ENCODE assay signal across 29 cellular contexts in genomic region chrX:155434906-155435743, GRCh38. TPM values are rescaled to one million over a fixed set of nuclear protein-coding genes. Genes with fewer than 3 reads are reported as not detected.
DNase-seq lines count a peak whose midpoint lies in the region; ATAC-seq and TF ChIP-seq lines count a peak whose summit lies in the region.
"Had no signal": no experiment of that assay in that cellular context is flagged by ENCODE, and none has a peak within 500 bp of the region (broad histone marks: within the 10 kb centered on the region; RNA-seq: fewer than 3 reads in every experiment).

No MANE protein-coding gene starts in this region.

- DNase-seq in CMK (ENCODE audit: low read depth) (peak; percentile 7), OCI-M1 (lab: John Stamatoyannopoulos, UW) (peak; percentile 82), fibroblast of mammary gland (ENCODE audit: low read depth) (peak; percentile 31), right lobe of liver (peak in 1 of 3 donors; percentile 22), NCI-H524 treated with DMSO at 0.1 percent for 48 hours (lab: John Stamatoyannopoulos, UW) (no peak), COR-L47 (lab: John Stamatoyannopoulos, UW) (no peak), DMS79 (lab: John Stamatoyannopoulos, UW) (no peak), mucosa of gallbladder (ENCODE audit: low spot score) (no peak)
- DNase-seq: ACHN; activated CD4-positive, alpha-beta T cell treated with anti-CD3 and anti-CD28 coated beads, Interleukin-2, amount 10 ng/mL, durations not matched to agents 7 days and 5 days; activated naive CD8-positive, alpha-beta T cell treated with anti-CD3 and anti-CD28 coated beads, Interleukin-2, amount 10 ng/mL, durations not matched to agents 7 days and 5 days; effector CD8-positive, alpha-beta T cell; GDM1; glutamatergic neuron; KG1; natural killer cell; NCI-H1048; NCI-H1930; NCI-H748 treated with DMSO at 0.1 percent for 48 hours; SHP77 treated with DMSO at 0.1 percent for 48 hours; sigmoid colon; stimulated activated CD4-positive, alpha-beta T cell treated with anti-CD3 and anti-CD28 coated beads, Interleukin-15, amount 100 ng/mL, for 24 hours; stimulated activated CD8-positive, alpha-beta memory T cell treated with anti-CD3 and anti-CD28 coated beads, Interleukin-4, amount 100 ng/mL, for 48 hours; T-cell had no signal

- no peaks in the 10 kb centered on the region for H3K36me3 ChIP-seq in right lobe of liver
- H3K36me3 ChIP-seq: sigmoid colon had no signal

- H3K27ac ChIP-seq in right lobe of liver, result no peak overlapping the region
- H3K27ac ChIP-seq: C4-2B, sigmoid colon had no signal

- TF ChIP-seq POLR2A in right lobe of liver (IDR thresholded peaks at IDR 0.05), result no peak

- H3K4me3 ChIP-seq in fibroblast of mammary gland (ENCODE audit: control insufficient read depth, low read depth, low read length) (no peak overlapping the region), right lobe of liver (no peak overlapping the region)
- H3K4me3 ChIP-seq: sigmoid colon had no signal

- no peaks in the 10 kb centered on the region for H3K27me3 ChIP-seq in right lobe of liver
- H3K27me3 ChIP-seq: sigmoid colon had no signal

- 30% methylated on average over 8 of the region's 9 CpGs for WGBS in right lobe of liver (ENCODE audit: insufficient coverage, low coverage, low lambda C conversion rate, missing lambda C conversion rate)

- intact Hi-C loops in right lobe of liver (cut with DNase I), result no loop called here

- no peaks in the 10 kb centered on the region for H3K4me1 ChIP-seq in right lobe of liver
- H3K4me1 ChIP-seq: sigmoid colon had no signal

- TF ChIP-seq CTCF in fibroblast of mammary gland (conservative IDR thresholded peaks at IDR 0.05; ENCODE audit: control insufficient read depth, insufficient read depth, low read depth, low read length) (no peak), right lobe of liver (IDR thresholded peaks at IDR 0.05) (no peak)

- ATAC-seq in right lobe of liver, result peak; percentile 44 to 79 (median 64)
- ATAC-seq: activated T-helper 17 cell treated with anti-CD3 and anti-CD28 coated beads, Interleukin-2, amount 50 U/mL, for 72 hours; natural killer cell; T-cell had no signal

- no peaks in the 10 kb centered on the region for H3K9me3 ChIP-seq in right lobe of liver
- H3K9me3 ChIP-seq: sigmoid colon had no signal

RNA-seq across cellular contexts. Expression of gene F8A3, which starts 23.3 kb away (rescaled TPM):
- total RNA-seq in right lobe of liver (10 to 100 TPM in 3 of 6 experiments, 1 to 10 TPM in 2, not detected in 1; 6.4 to 25.5 (median 14.1) TPM), mucosa of gallbladder (11.1 TPM)

RNA-seq across cellular contexts. Expression of gene F8A2, which starts 53.2 kb away (rescaled TPM):
- total RNA-seq in right lobe of liver (not detected), mucosa of gallbladder (not detected)
- total RNA-seq: activated CD4-positive, alpha-beta T cell treated with anti-CD3 and anti-CD28 coated beads, Interleukin-2, amount 10 ng/mL, durations not matched to agents 7 days and 5 days; activated naive CD8-positive, alpha-beta T cell treated with anti-CD3 and anti-CD28 coated beads, Interleukin-2, amount 10 ng/mL, durations not matched to agents 7 days and 5 days; activated T-helper 17 cell treated with anti-CD3 and anti-CD28 coated beads, Interleukin-2, amount 50 U/mL, for 72 hours; chondrocyte; natural killer cell; osteocyte; T-cell; ureter had no signal

Comparison
In these comparisons a context has a peak if more than half of its experiments do, and no peak if none do; other contexts are left out.
1. DNase-seq: peak in CMK (single experiment), OCI-M1 (single experiment) and fibroblast of mammary gland (single experiment); none in NCI-H524 treated with DMSO at 0.1 percent for 48 hours (single experiment), COR-L47 (single experiment), DMS79 (single experiment) and mucosa of gallbladder (single experiment).